In the genomic region with DNA sequence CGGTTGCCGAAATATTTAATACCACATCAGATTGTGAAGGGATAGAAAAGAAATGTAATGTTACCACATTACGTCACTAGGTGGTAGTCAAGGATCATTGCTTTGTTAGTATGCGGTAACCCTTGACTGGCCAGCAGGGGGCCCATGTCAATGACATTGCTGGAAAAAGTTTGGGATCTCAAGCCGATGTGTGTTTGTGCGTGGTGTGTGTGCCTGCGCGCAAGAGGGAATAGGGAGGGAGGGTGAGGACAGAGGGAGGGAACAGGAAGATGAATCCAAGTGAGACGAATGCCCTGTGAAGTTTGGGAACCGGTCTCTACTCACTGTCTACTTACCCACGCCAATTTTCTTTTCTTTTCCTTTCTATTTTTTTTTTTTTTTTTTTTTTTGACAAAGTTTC, we compare ENCODE assay signal across 8 cellular contexts. TPM values are rescaled to one million over a fixed set of nuclear protein-coding genes. Genes with fewer than 3 reads are reported as not detected.
DNase-seq lines count a peak whose midpoint lies in the region; ATAC-seq and TF ChIP-seq lines count a peak whose summit lies in the region.

No MANE protein-coding gene starts in this region.

- H3K27ac ChIP-seq in DND-41 (ENCODE audit: low read length), result no peak overlapping the region
- no peak overlapping the region for H3K27ac ChIP-seq in PC-9
- H3K27ac ChIP-seq in thoracic aorta, result no peak overlapping the region

- CTCF ChIA-PET in PC-9 (lab: Charles Lee), result interaction anchor here (0.6 to 1.7 kb wide), 26 partner anchors 9 to 791 kb away, joined by 3 to 15 read pairs (median 4); no protein-coding TSS in a partner anchor

- H3K79me2 ChIP-seq in DND-41 (ENCODE audit: insufficient read depth, low read length), result no peaks in the 10 kb centered on the region
- H3K79me2 ChIP-seq in PC-9 (ENCODE audit: low read depth), result no peaks in the 10 kb centered on the region

- no TSS peak for BruUV-seq in PC-9 (replicated peaks; lab: Mats Ljungman, UMichigan)

- H3K36me3 ChIP-seq in DND-41 (ENCODE audit: insufficient read depth, low read length) (no peaks in the 10 kb centered on the region), PC-9 (ENCODE audit: low read depth) (no peaks in the 10 kb centered on the region), thoracic aorta (no peaks in the 10 kb centered on the region)

- peak; percentile 59 for DNase-seq in DND-41
- peak; percentile 81 for DNase-seq in Jurkat, Clone E6-1 (ENCODE audit: low read depth, low spot score)
- peak; percentile 65 to 77 for DNase-seq in PC-9
- peak; percentile 64 to 68 for DNase-seq in activated T-cell treated with anti-CD3 and anti-CD28 coated beads, Interleukin-2, amount 50 U/mL, for 48 hours
- peak; percentile 76 for DNase-seq in fibroblast of the conjunctiva (ENCODE audit: low read depth)
- peak; percentile 31 for DNase-seq in occipital lobe (lab: John Stamatoyannopoulos, UW)
- no peak for DNase-seq in thoracic aorta (ENCODE audit: low spot score)

- POLR2A ChIA-PET in PC-9 (lab: Charles Lee; ENCODE audit: unreplicated experiment), result interaction anchor here (0.7 kb wide), 1 partner anchor 494 kb away, joined by 7 read pairs; no protein-coding TSS in a partner anchor

- H3K27me3 ChIP-seq in DND-41 (ENCODE audit: insufficient read depth, low read length, poor library complexity) (peaks cover 3% of the 10 kb centered on the region), PC-9 (ENCODE audit: insufficient read depth, low read depth) (no peaks in the 10 kb centered on the region), thoracic aorta (replicated peaks; ENCODE audit: insufficient read depth) (no peaks in the 10 kb centered on the region)

- no peaks in the 10 kb centered on the region for H3K9me3 ChIP-seq in DND-41 (ENCODE audit: insufficient read depth, low read length, severe bottlenecking)
- 0 out of 2 replicates have a peak, but pooled peaks cover 4% of the 10 kb centered on the region for H3K9me3 ChIP-seq in PC-9 (ENCODE audit: insufficient read depth, low read depth)
- H3K9me3 ChIP-seq in thoracic aorta, result no peaks in the 10 kb centered on the region

- H3K4me3 ChIP-seq in DND-41 (ENCODE audit: low read depth in 1 of 2, low read length in 2 of 2) (no peak overlapping the region), PC-9 (peak overlapping the region; percentile 39; the same call in 1 of the 2 replicates), thoracic aorta (peak overlapping the region; percentile 47)
- H3K4me3 ChIP-seq in Jurkat, Clone E6-1 (ENCODE audit: low read length), result no peak overlapping the region

- TF ChIP-seq CTCF in DND-41 (IDR thresholded peaks at IDR 0.05; ENCODE audit: borderline replicate concordance, extremely low read depth, low read length, poor library complexity, severe bottlenecking) (peak; percentile 100), PC-9 (conservative IDR thresholded peaks at IDR 0.05) (peak; percentile 99), thoracic aorta (IDR thresholded peaks at IDR 0.05) (peak; percentile 63)

- no peaks in the 10 kb centered on the region; the same call in 1 of the 2 replicates for H3K4me1 ChIP-seq in DND-41 (ENCODE audit: insufficient read depth, low read length)
- peaks cover 30% of the 10 kb centered on the region for H3K4me1 ChIP-seq in PC-9 (replicated peaks; ENCODE audit: insufficient read depth)
- no peaks in the 10 kb centered on the region for H3K4me1 ChIP-seq in thoracic aorta (ENCODE audit: control insufficient read depth in 1 of 2, low read depth in 2 of 2)

- H3K4me2 ChIP-seq in DND-41 (ENCODE audit: insufficient read depth, low read length) (no peak overlapping the region), PC-9 (peak overlapping the region; percentile 66)

- H2AFZ ChIP-seq in DND-41 (ENCODE audit: low read depth, low read length) (peak overlapping the region; percentile 51; the same call in 1 of the 2 replicates), PC-9 (peak overlapping the region; percentile 70)

- H4K20me1 ChIP-seq in DND-41 (ENCODE audit: insufficient read depth, low read length), result no peaks in the 10 kb centered on the region
- no peaks in the 10 kb centered on the region for H4K20me1 ChIP-seq in PC-9 (ENCODE audit: insufficient read depth)

- no peak overlapping the region for H3K9ac ChIP-seq in DND-41 (ENCODE audit: low read depth, low read length)

- peaks cover 13% of the 10 kb centered on the region; the same call in 1 of the 2 replicates for H3F3A ChIP-seq in PC-9 (ENCODE audit: insufficient read depth, low read depth)

- H3K9me2 ChIP-seq in PC-9 (ENCODE audit: insufficient read depth), result no peaks in the 10 kb centered on the region

- intact Hi-C loops in PC-9 (cut with micrococcal nuclease; ENCODE audit: unreplicated experiment), result loop anchor here (1.0 to 10.0 kb wide), 10 partner anchors 188 to 1281 kb away; no protein-coding TSS in a partner anchor

- ATAC-seq in DND-41 (ENCODE audit: insufficient read depth, low read depth) (peak; percentile 97), GM21717 (IDR thresholded peaks at IDR 0.05; ENCODE audit: unreplicated experiment) (peak; percentile 96), thoracic aorta (ENCODE audit: insufficient number of reproducible peaks, low FRiP score, low read depth) (no peak)

RNA-seq across cellular contexts. Expression of gene MRGPRX2, which starts 10.7 kb away (rescaled TPM):
- not detected for polyA plus RNA-seq in Jurkat, Clone E6-1 (2012; ENCODE audit: insufficient read depth, insufficient read length)
- total RNA-seq in PC-9 (2021) (not detected in 2 replicates), occipital lobe (not detected), thoracic aorta (under 1 TPM in 1 of 2 donors, not detected in 1; 0.27 TPM)

RNA-seq across cellular contexts. Expression of gene ZDHHC13, which starts 45.7 kb away (rescaled TPM):
- 34.0 TPM for polyA plus RNA-seq in Jurkat, Clone E6-1 (2012; ENCODE audit: insufficient read depth, insufficient read length)
- 31.5 and 35.5 TPM in 2 replicates for total RNA-seq in PC-9 (2021)
- total RNA-seq in occipital lobe, result 49.8 TPM
- total RNA-seq in thoracic aorta, result 10 to 100 TPM; 11.9 to 12.6 TPM

Comparison
In these comparisons a context has a peak if more than half of its experiments do, and no peak if none do; other contexts are left out.
1. H3K4me3 ChIP-seq: peak in PC-9 (single experiment) and thoracic aorta (single experiment); none in DND-41 (0 of 2) and Jurkat, Clone E6-1 (single experiment).
2. Peak in every context shown above with its lines, with median percentiles within 50 percentile points of each other: CTCF ChIP-seq.